Comparison of ENCODE assay signal across 8 cellular contexts in genomic region chr12:109098142-109098652, GRCh38.
DNase-seq lines count a peak whose midpoint lies in the region; ATAC-seq, FAIRE-seq and TF ChIP-seq lines count a peak whose summit lies in the region.

No MANE protein-coding gene starts in this region.

- H3F3A ChIP-seq in Loucy (ENCODE audit: low read depth): no peaks in the 10 kb centered on the region

- peak overlapping the region; percentile 77 for H3K4me3 ChIP-seq in Loucy (ENCODE audit: low read length, poor library complexity, severe bottlenecking)
- peak overlapping the region; percentile 67 to 87 (median 82) for H3K4me3 ChIP-seq in subcutaneous abdominal adipose tissue (ENCODE audit: low read depth in 1 of 5, low read length in 5 of 5)

- H3K9me3 ChIP-seq in Loucy (ENCODE audit: insufficient read depth, low read depth, low read length) (no peaks in the 10 kb centered on the region), subcutaneous abdominal adipose tissue (ENCODE audit: control insufficient read depth in 5 of 5, low read length in 5 of 5) (no peaks in the 10 kb centered on the region)

- TF ChIP-seq POLR2A in H54 (IDR thresholded peaks at IDR 0.05; ENCODE audit: low read depth, low read length): no peak

- ATAC-seq in GM18511 (IDR thresholded peaks at IDR 0.05; ENCODE audit: unreplicated experiment): peak; percentile 34

- H4K20me1 ChIP-seq in Loucy (ENCODE audit: insufficient read depth, low read length, poor library complexity, severe bottlenecking): peaks cover 27% of the 10 kb centered on the region

- peaks cover 44% of the 10 kb centered on the region for H3K79me2 ChIP-seq in Loucy (ENCODE audit: insufficient read depth, low read length)

- H3K9me2 ChIP-seq in Loucy (replicated peaks; ENCODE audit: low read depth, low read length): no peaks in the 10 kb centered on the region

- FAIRE-seq in H54 (lab: Jason Lieb, UNC): no peak
- no peak for FAIRE-seq in RCC 7860 (lab: Jason Lieb, UNC)

- no peaks in the 10 kb centered on the region for H3K27me3 ChIP-seq in Loucy (ENCODE audit: insufficient read depth, low read length, poor library complexity, severe bottlenecking)
- H3K27me3 ChIP-seq in subcutaneous abdominal adipose tissue (ENCODE audit: control insufficient read depth in 5 of 5, insufficient read depth in 4 of 5, low read length in 5 of 5): no peaks in the 10 kb centered on the region

- in situ Hi-C loops in T47D (cut with HindIII; ENCODE audit: low pct_unique_long_range_greater_than_20kb, low sequenced_read_pairs): no loop called here

- peak overlapping the region; percentile 61; the same call in 1 of the 2 replicates for H2AFZ ChIP-seq in Loucy (ENCODE audit: low read length)

- H3K4me2 ChIP-seq in Loucy (ENCODE audit: low read depth, low read length, poor library complexity, severe bottlenecking): peak overlapping the region; percentile 91

- TF ChIP-seq CTCF in Loucy (conservative IDR thresholded peaks at IDR 0.05; ENCODE audit: low read length): no peak

- H3K4me1 ChIP-seq in Loucy (ENCODE audit: insufficient read depth, low read length, poor library complexity, severe bottlenecking) (peaks cover 23% of the 10 kb centered on the region), subcutaneous abdominal adipose tissue (ENCODE audit: control insufficient read depth in 5 of 5, insufficient read depth in 5 of 5, low read length in 5 of 5) (peaks cover 7 to 53% (median 39%) of the 10 kb centered on the region in 5 donors)

- H3K9ac ChIP-seq in Loucy (ENCODE audit: low read depth, low read length, poor library complexity, severe bottlenecking): peak overlapping the region; percentile 84
- H3K9ac ChIP-seq in subcutaneous abdominal adipose tissue (ENCODE audit: low read length in 5 of 5): peak overlapping the region; percentile 32 to 93 (median 85)

- DNase-seq in H54 (ENCODE audit: insufficient read length, low spot score) (peak; percentile 27), T47D (ENCODE audit: low read depth in 1 of 2, low spot score in 1 of 2) (peak; percentile 22 to 72), kidney glomerular epithelial cell (lab: John Stamatoyannopoulos, UW) (peak; percentile 56), RCC 7860 (ENCODE audit: low spot score) (no peak), COR-L47 (lab: John Stamatoyannopoulos, UW) (no peak)

- H3K36me3 ChIP-seq in Loucy (ENCODE audit: insufficient read depth, low read length): peaks cover 21% of the 10 kb centered on the region; the same call in 1 of the 2 replicates
- H3K36me3 ChIP-seq in subcutaneous abdominal adipose tissue (ENCODE audit: control insufficient read depth in 5 of 5, insufficient read depth in 5 of 5, low read length in 5 of 5): peaks cover 0 to 14% (median 8%) of the 10 kb centered on the region in 5 donors

- H3K27ac ChIP-seq in subcutaneous abdominal adipose tissue (ENCODE audit: low read depth, low read length): peak overlapping the region; percentile 86

Comparison
In these comparisons a context has a peak if more than half of its experiments do, and no peak if none do; other contexts are left out.
1. DNase-seq: peak in H54 (single experiment), T47D (2 of 2) and kidney glomerular epithelial cell (single experiment); none in RCC 7860 (single experiment) and COR-L47 (single experiment).